Comparison of ENCODE assay signal across 8 cellular contexts in genomic region chrX:154379569-154379951, GRCh38. TPM values are rescaled to one million over a fixed set of nuclear protein-coding genes. Genes with fewer than 3 reads are reported as not detected.
DNase-seq lines count a peak whose midpoint lies in the region; ATAC-seq, FAIRE-seq and TF ChIP-seq lines count a peak whose summit lies in the region.

No MANE protein-coding gene starts in this region.

- H3K36me3 ChIP-seq in heart left ventricle (peaks cover 0 to 18% (median 5%) of the 10 kb centered on the region in 9 donors), GM12878 (ENCODE audit: control insufficient read depth in 2 of 2, insufficient read depth in 2 of 2, low read length in 1 of 2) (no peaks in the 10 kb centered on the region; a peak in 1 of 4 replicates), aorta (ENCODE audit: control insufficient read depth in 1 of 2, insufficient read depth in 2 of 2, low read length in 1 of 2) (no peaks in the 10 kb centered on the region)

- no peak for TF ChIP-seq CTCF in heart left ventricle (IDR thresholded peaks at IDR 0.05)
- TF ChIP-seq CTCF in GM12878 (IDR thresholded peaks at IDR 0.05 in 2 of 3, conservative IDR thresholded peaks at IDR 0.05 in 1 of 3; ENCODE audit: control insufficient read depth in 2 of 3, extremely low read depth in 1 of 3, insufficient read depth in 1 of 3, low read depth in 3 of 3, low read length in 3 of 3) = no peak

- RAD21 ChIA-PET in GM12878 (lab: Charles Lee; ENCODE audit: unreplicated experiment) = interaction anchor here (0.5 to 0.6 kb wide), 2 partner anchors 140 to 291 kb away, joined by 3 read pairs; no protein-coding TSS in a partner anchor

- POLR2A ChIA-PET in GM12878 (lab: Charles Lee) = interaction anchor here (0.7 to 1.3 kb wide), 3 partner anchors 9 to 110 kb away, joined by 3 to 4 read pairs (median 3); partner anchors contain the start of gene RPL10

- H3K4me3 Mint-ChIP-seq in memory B cell = peak overlapping the region; percentile 82

- H3K27ac Mint-ChIP-seq in memory B cell = peak overlapping the region; percentile 90

- TF ChIP-seq RAD21 in GM12878 (IDR thresholded peaks at IDR 0.05; ENCODE audit: insufficient read depth, low read depth, low read length) = no peak

- H2AFZ ChIP-seq in GM12878 (ENCODE audit: control insufficient read depth, low read depth, low read length) = no peak overlapping the region

- H3K36me3 Mint-ChIP-seq in memory B cell = peaks cover 2% of the 10 kb centered on the region

- H3K27me3 ChIP-seq in heart left ventricle (no peaks in the 10 kb centered on the region), GM12878 (replicated peaks in 1 of 2; ENCODE audit: control insufficient read depth in 2 of 2, insufficient read depth in 2 of 2, low read length in 1 of 2) (no peaks in the 10 kb centered on the region), aorta (ENCODE audit: control insufficient read depth in 1 of 2, insufficient read depth in 2 of 2, low read length in 1 of 2) (no peaks in the 10 kb centered on the region)

- H3K79me2 ChIP-seq in GM12878 (ENCODE audit: control insufficient read depth, insufficient read depth, low read length) = peaks cover 15% of the 10 kb centered on the region

- peak overlapping the region; percentile 67 to 97 (median 82) for H3K4me3 ChIP-seq in heart left ventricle
- peak overlapping the region; percentile 88 for H3K4me3 ChIP-seq in GM12878
- peak overlapping the region; percentile 55 to 90 for H3K4me3 ChIP-seq in aorta (ENCODE audit: low read length in 2 of 2)

- in situ Hi-C loops in GM12878 (cut with MboI) = loop anchor here (5.0 kb wide), 1 partner anchor 158 kb away; no protein-coding TSS in a partner anchor

- H3K27me3 Mint-ChIP-seq in memory B cell = no peaks in the 10 kb centered on the region

- H3K4me2 ChIP-seq in GM12878 (ENCODE audit: control insufficient read depth, insufficient read depth) = peak overlapping the region; percentile 71; the same call in 1 of the 2 replicates

- no TSS peak for BruUV-seq in GM12878 (replicated peaks; lab: Mats Ljungman, UMichigan)

- WGBS in heart left ventricle, 4 donors = 0 to 49% (median 18%) methylated on average over 37 to 38 of the region's 38 CpGs
- WGBS in GM12878 (ENCODE audit: insufficient coverage, insufficient replicate concordance, low lambda C conversion rate, missing lambda C conversion rate) = 22% methylated on average over 12 of the region's 38 CpGs
- 1 to 27% methylated on average over 37 to 38 of the region's 38 CpGs for WGBS in aorta, 2 donors

- peak overlapping the region; percentile 93 for H3K9ac ChIP-seq in GM12878 (ENCODE audit: control insufficient read depth, insufficient read depth, low read length)

- no peaks in the 10 kb centered on the region for H3K9me3 Mint-ChIP-seq in memory B cell

- H3K9me3 ChIP-seq in heart left ventricle (peaks cover 0 to 8% (median 0%) of the 10 kb centered on the region in 12 donors), GM12878 (replicated peaks; ENCODE audit: control insufficient read depth, insufficient read depth, low read length) (no peaks in the 10 kb centered on the region; the same call in 2 of the 3 replicates), aorta (ENCODE audit: control insufficient read depth, low read length) (no peaks in the 10 kb centered on the region)

- ATAC-seq in heart left ventricle = peak in 1 of 4 donors; percentile 1
- no peak for ATAC-seq in GM12878
- ATAC-seq in memory B cell (ENCODE audit: low read depth) = no peak
- no peak for ATAC-seq in aorta (ENCODE audit: low FRiP score)

- peaks cover 2% of the 10 kb centered on the region for H3K4me1 Mint-ChIP-seq in memory B cell

- H3K4me1 ChIP-seq in heart left ventricle (peaks cover 0 to 30% (median 10%) of the 10 kb centered on the region in 12 donors), GM12878 (ENCODE audit: control insufficient read depth, insufficient read depth, low read length) (no peaks in the 10 kb centered on the region; the same call in 1 of the 2 replicates), aorta (ENCODE audit: control insufficient read depth in 1 of 2, insufficient read depth in 2 of 2, low read length in 2 of 2) (no peaks in the 10 kb centered on the region)

- CTCF ChIA-PET in GM12878 (lab: Yijun Ruan, JAX) = no interaction called here

- no peak for TF ChIP-seq EP300 in GM12878 (IDR thresholded peaks at IDR 0.05; ENCODE audit: borderline replicate concordance in 1 of 2, control insufficient read depth in 1 of 2, low read depth in 2 of 2, low read length in 2 of 2)

- FAIRE-seq in GM12878 (lab: Jason Lieb, UNC) = no peak

- H4K20me1 ChIP-seq in GM12878 (ENCODE audit: control insufficient read depth, insufficient read depth) = no peaks in the 10 kb centered on the region

- no peak for DNase-seq in heart left ventricle
- DNase-seq in cardiac septum (ENCODE audit: low spot score) = no peak
- no peak for DNase-seq in GM12878 (ENCODE audit: low read depth, low spot score)
- DNase-seq in memory B cell (ENCODE audit: low spot score in 2 of 2) = no peak
- no peak for DNase-seq in aorta
- DNase-seq in inferior parietal cortex (ENCODE audit: extremely low spot score) = no peak
- DNase-seq in epidermal melanocyte (ENCODE audit: insufficient read length, low spot score) = no peak
- no peak for DNase-seq in NCI-H146 (lab: John Stamatoyannopoulos, UW)

- intact Hi-C loops in heart left ventricle (cut with DNase I) (loop anchor here in 2 of 10 donors (5.0 to 10.0 kb wide), 2 partner anchors 55 to 148 kb away; partner anchors contain the start of gene GDI1 (in 1 of the 2)), cardiac septum (cut with DNase I) (loop anchor here (10.0 kb wide), 1 partner anchor 405 kb away; the partner anchor contains the start of genes HCFC1 and TMEM187), GM12878 (cut with micrococcal nuclease; ENCODE audit: unreplicated experiment) (loop anchor here (1.0 to 10.0 kb wide), 2 partner anchors 10 to 45 kb away; partner anchors contain the start of gene ATP6AP1), aorta (cut with DNase I) (no loop called here)

- TF ChIP-seq POLR2A in heart left ventricle (IDR thresholded peaks at IDR 0.05) = no peak
- no peak for TF ChIP-seq POLR2A in GM12878 (IDR thresholded peaks at IDR 0.05; ENCODE audit: low read depth, low read length)

- SMC1A ChIA-PET in GM12878 (lab: Charles Lee; ENCODE audit: uncharacterized antibody, unreplicated experiment) = no interaction called here

- peak overlapping the region; percentile 95 to 100 (median 98) for H3K27ac ChIP-seq in heart left ventricle
- H3K27ac ChIP-seq in GM12878 (ENCODE audit: control insufficient read depth, insufficient read depth) = peak overlapping the region; percentile 93
- H3K27ac ChIP-seq in aorta (ENCODE audit: low read depth in 1 of 2, low read length in 2 of 2) = peak overlapping the region; percentile 20 to 92

RNA-seq across cellular contexts. Expression of gene EMD, which starts 0.5 kb away (rescaled TPM):
- total RNA-seq in heart left ventricle = 10 to 100 TPM; 37.6 to 76.8 (median 52.8) TPM
- polyA plus RNA-seq in heart left ventricle = 100 to 1,000 TPM in 1 of 2 donors, 10 to 100 TPM in 1; 71.9 to 152 TPM
- total RNA-seq in cardiac septum = 66.2 TPM
- 11.7 and 14.3 TPM in 2 replicates for total RNA-seq in GM12878 (2013; cell fraction: nucleolus; rRNA removed)
- total RNA-seq in GM12878 (2014; rRNA removed) = 13.1 and 16.0 TPM in 2 replicates
- 26.7 and 27.1 TPM in 2 replicates for total RNA-seq in GM12878 (2014; rRNA removed; fragmentation: Illumina TruSeq; extraction: Trizol)
- total RNA-seq in GM12878 (2021) = 58.5 and 59.3 TPM in 2 replicates
- 18.8 TPM for polyA plus RNA-seq in GM12878 (2011; ENCODE audit: low read depth)
- polyA plus RNA-seq in GM12878 (2011; rRNA removed) = 15.3 and 23.3 TPM in 2 replicates
- 29.0 and 36.8 TPM in 2 replicates for polyA plus RNA-seq in GM12878 (2011; cell fraction: cytosol; rRNA removed)
- 49.6 and 51.9 TPM in 2 replicates for polyA plus RNA-seq in GM12878 (2011; cell fraction: nucleus; rRNA removed)
- 48.6 and 64.1 TPM in 2 replicates for polyA plus RNA-seq in GM12878 (2012)
- 63.8 and 83.3 TPM in 2 replicates for polyA plus RNA-seq in GM12878 (2014; fragmentation: Illumina TruSeq; extraction: Trizol)
- polyA plus RNA-seq in GM12878 (2014; fragmentation: Nextera tagmentation; extraction: Ambion mirVana) = 1 to 10 TPM in 1 of 2 experiments, under 1 TPM in 1; 0.76 to 1.9 TPM
- polyA plus RNA-seq in GM12878 (2014; rRNA removed) = 63.9 TPM in 2 replicates
- polyA plus RNA-seq in GM12878 (2016; fragmentation: Nextera tagmentation; extraction: Ambion mirVana) = 100 to 1,000 TPM in 1 of 2 experiments, 10 to 100 TPM in 1; 89.5 to 100 TPM
- polyA minus RNA-seq in GM12878 (2011; rRNA and poly(A)+ RNA removed) = 12.9 and 24.7 TPM in 2 replicates
- 14.8 and 18.7 TPM in 2 replicates for polyA minus RNA-seq in GM12878 (2011; cell fraction: cytosol; rRNA and poly(A)+ RNA removed)
- 12.0 and 16.9 TPM in 2 replicates for polyA minus RNA-seq in GM12878 (2011; cell fraction: nucleus; rRNA and poly(A)+ RNA removed)
- 10 to 100 TPM; 49.9 to 73.1 TPM for total RNA-seq in aorta
- polyA plus RNA-seq in aorta = 100 to 1,000 TPM in 1 of 2 donors, 10 to 100 TPM in 1; 97.7 to 157 TPM

RNA-seq across cellular contexts. Expression of gene FLNA, which starts 5.1 kb away (rescaled TPM):
- total RNA-seq in heart left ventricle (100 to 1,000 TPM; 155 to 465 (median 234) TPM), cardiac septum (347 TPM), GM12878 (2014; rRNA removed) (379 and 459 TPM in 2 replicates), GM12878 (2014; rRNA removed; fragmentation: Illumina TruSeq; extraction: Trizol) (128 and 137 TPM in 2 replicates), GM12878 (2021) (617 and 643 TPM in 2 replicates), aorta (1,000 to 10,000 TPM; 4,329 to 7,587 TPM)
- polyA plus RNA-seq in heart left ventricle (100 to 1,000 TPM; 226 to 274 TPM), GM12878 (2011; rRNA removed) (22.1 and 56.9 TPM in 2 replicates), GM12878 (2014; fragmentation: Illumina TruSeq; extraction: Trizol) (52.0 and 174 TPM in 2 replicates), GM12878 (2014; fragmentation: Nextera tagmentation; extraction: Ambion mirVana) (10 to 100 TPM in 1 of 2 experiments, 1 to 10 TPM in 1; 5.1 to 30.6 TPM), GM12878 (2014; rRNA removed) (168 and 269 TPM in 2 replicates), GM12878 (2016; fragmentation: Nextera tagmentation; extraction: Ambion mirVana) (100 to 1,000 TPM; 344 to 347 TPM), aorta (1,000 to 10,000 TPM in 1 of 2 donors, 100 to 1,000 TPM in 1; 515 to 7,857 TPM)
- total RNA-seq in GM12878 (2013; cell fraction: nucleolus; rRNA removed) = 217 and 245 TPM in 2 replicates
- 75.8 TPM for polyA plus RNA-seq in GM12878 (2011; ENCODE audit: low read depth)
- polyA plus RNA-seq in GM12878 (2011; cell fraction: cytosol; rRNA removed) = 101 and 120 TPM in 2 replicates
- polyA plus RNA-seq in GM12878 (2011; cell fraction: nucleus; rRNA removed) = 466 and 752 TPM in 2 replicates
- polyA plus RNA-seq in GM12878 (2012) = 167 and 174 TPM in 2 replicates
- 385 and 416 TPM in 2 replicates for polyA minus RNA-seq in GM12878 (2011; rRNA and poly(A)+ RNA removed)
- 382 and 413 TPM in 2 replicates for polyA minus RNA-seq in GM12878 (2011; cell fraction: cytosol; rRNA and poly(A)+ RNA removed)
- 154 and 358 TPM in 2 replicates for polyA minus RNA-seq in GM12878 (2011; cell fraction: nucleus; rRNA and poly(A)+ RNA removed)

RNA-seq across cellular contexts. Expression of gene RPL10, which starts 18.6 kb away (rescaled TPM):
- total RNA-seq in heart left ventricle (1,000 to 10,000 TPM; 1,381 to 3,072 (median 2,052) TPM), cardiac septum (1,520 TPM), GM12878 (2014; rRNA removed) (4,925 and 4,997 TPM in 2 replicates), GM12878 (2014; rRNA removed; fragmentation: Illumina TruSeq; extraction: Trizol) (3,759 and 3,772 TPM in 2 replicates), GM12878 (2021) (4,064 and 4,152 TPM in 2 replicates), aorta (1,000 to 10,000 TPM; 2,525 to 2,861 TPM)
- polyA plus RNA-seq in heart left ventricle (1,000 to 10,000 TPM; 2,362 to 5,995 TPM), GM12878 (2011; rRNA removed) (2,618 and 3,504 TPM in 2 replicates), GM12878 (2014; fragmentation: Illumina TruSeq; extraction: Trizol) (6,343 and 6,987 TPM in 2 replicates), GM12878 (2014; fragmentation: Nextera tagmentation; extraction: Ambion mirVana) (1,000 to 10,000 TPM; 5,383 to 7,222 TPM), GM12878 (2014; rRNA removed) (6,238 and 6,871 TPM in 2 replicates), GM12878 (2016; fragmentation: Nextera tagmentation; extraction: Ambion mirVana) (1,000 to 10,000 TPM; 1,938 to 2,032 TPM), aorta (1,000 to 10,000 TPM; 7,028 to 7,505 TPM)
- total RNA-seq in GM12878 (2013; cell fraction: nucleolus; rRNA removed) = 600 and 614 TPM in 2 replicates
- polyA plus RNA-seq in GM12878 (2011; ENCODE audit: low read depth) = 5,001 TPM
- 4,504 and 6,793 TPM in 2 replicates for polyA plus RNA-seq in GM12878 (2011; cell fraction: cytosol; rRNA removed)
- polyA plus RNA-seq in GM12878 (2011; cell fraction: nucleus; rRNA removed) = 1,382 and 2,108 TPM in 2 replicates
- polyA plus RNA-seq in GM12878 (2012) = 6,434 and 6,606 TPM in 2 replicates
- polyA minus RNA-seq in GM12878 (2011; rRNA and poly(A)+ RNA removed) = 1,076 and 2,028 TPM in 2 replicates
- 767 and 786 TPM in 2 replicates for polyA minus RNA-seq in GM12878 (2011; cell fraction: cytosol; rRNA and poly(A)+ RNA removed)
- polyA minus RNA-seq in GM12878 (2011; cell fraction: nucleus; rRNA and poly(A)+ RNA removed) = 230 and 289 TPM in 2 replicates

RNA-seq across cellular contexts. Expression of gene DNASE1L1, which starts 29.5 kb away (rescaled TPM):
- total RNA-seq in heart left ventricle = 100 to 1,000 TPM in 2 of 9 donors, 10 to 100 TPM in 7; 26.7 to 117 (median 43.8) TPM
- polyA plus RNA-seq in heart left ventricle = 10 to 100 TPM; 27.7 to 57.1 TPM
- 32.9 TPM for total RNA-seq in cardiac septum
- total RNA-seq in GM12878 (2013; cell fraction: nucleolus; rRNA removed) = 7.5 and 8.3 TPM in 2 replicates
- 19.3 and 19.7 TPM in 2 replicates for total RNA-seq in GM12878 (2014; rRNA removed)
- total RNA-seq in GM12878 (2014; rRNA removed; fragmentation: Illumina TruSeq; extraction: Trizol) = 6.4 and 7.3 TPM in 2 replicates
- total RNA-seq in GM12878 (2021) = 13.5 and 14.6 TPM in 2 replicates
- polyA plus RNA-seq in GM12878 (2011; ENCODE audit: low read depth) = 8.7 TPM
- polyA plus RNA-seq in GM12878 (2011; rRNA removed) = 3.1 and 4.4 TPM in 2 replicates
- 6.2 and 9.1 TPM in 2 replicates for polyA plus RNA-seq in GM12878 (2011; cell fraction: cytosol; rRNA removed)
- polyA plus RNA-seq in GM12878 (2011; cell fraction: nucleus; rRNA removed) = 9.8 and 11.9 TPM in 2 replicates
- polyA plus RNA-seq in GM12878 (2012) = 12.7 and 15.6 TPM in 2 replicates
- 4.1 and 6.7 TPM in 2 replicates for polyA plus RNA-seq in GM12878 (2014; fragmentation: Illumina TruSeq; extraction: Trizol)
- under 1 TPM; 0.60 to 0.74 TPM for polyA plus RNA-seq in GM12878 (2014; fragmentation: Nextera tagmentation; extraction: Ambion mirVana)
- polyA plus RNA-seq in GM12878 (2014; rRNA removed) = 20.0 and 22.7 TPM in 2 replicates
- polyA plus RNA-seq in GM12878 (2016; fragmentation: Nextera tagmentation; extraction: Ambion mirVana) = 10 to 100 TPM in 1 of 2 experiments, 1 to 10 TPM in 1; 6.9 to 10.9 TPM
- 3.6 and 4.6 TPM in 2 replicates for polyA minus RNA-seq in GM12878 (2011; rRNA and poly(A)+ RNA removed)
- 1.6 and 3.4 TPM in 2 replicates for polyA minus RNA-seq in GM12878 (2011; cell fraction: cytosol; rRNA and poly(A)+ RNA removed)
- 1.5 and 3.7 TPM in 2 replicates for polyA minus RNA-seq in GM12878 (2011; cell fraction: nucleus; rRNA and poly(A)+ RNA removed)
- 10 to 100 TPM; 25.9 to 29.0 TPM for total RNA-seq in aorta
- polyA plus RNA-seq in aorta = 10 to 100 TPM; 37.3 to 46.2 TPM

RNA-seq across cellular contexts. Expression of gene TAFAZZIN, which starts 31.8 kb away (rescaled TPM):
- total RNA-seq in heart left ventricle (10 to 100 TPM; 29.1 to 38.6 (median 34.5) TPM), cardiac septum (41.6 TPM), GM12878 (2014; rRNA removed) (25.3 and 31.3 TPM in 2 replicates), GM12878 (2014; rRNA removed; fragmentation: Illumina TruSeq; extraction: Trizol) (14.2 and 15.3 TPM in 2 replicates), GM12878 (2021) (37.0 and 39.2 TPM in 2 replicates), aorta (10 to 100 TPM; 30.8 to 59.6 TPM)
- polyA plus RNA-seq in heart left ventricle (10 to 100 TPM; 27.2 to 51.1 TPM), GM12878 (2011; rRNA removed) (15.7 and 20.0 TPM in 2 replicates), GM12878 (2014; fragmentation: Illumina TruSeq; extraction: Trizol) (21.8 and 22.6 TPM in 2 replicates), GM12878 (2014; fragmentation: Nextera tagmentation; extraction: Ambion mirVana) (1 to 10 TPM in 1 of 2 experiments, under 1 TPM in 1; 0.71 to 1.4 TPM), GM12878 (2014; rRNA removed) (43.1 and 50.4 TPM in 2 replicates), GM12878 (2016; fragmentation: Nextera tagmentation; extraction: Ambion mirVana) (10 to 100 TPM; 25.0 to 31.6 TPM), aorta (100 to 1,000 TPM in 1 of 2 donors, 1 to 10 TPM in 1; 5.5 to 129 TPM)
- total RNA-seq in GM12878 (2013; cell fraction: nucleolus; rRNA removed) = 53.3 and 55.8 TPM in 2 replicates
- 19.4 TPM for polyA plus RNA-seq in GM12878 (2011; ENCODE audit: low read depth)
- 27.0 and 29.1 TPM in 2 replicates for polyA plus RNA-seq in GM12878 (2011; cell fraction: cytosol; rRNA removed)
- 183 and 209 TPM in 2 replicates for polyA plus RNA-seq in GM12878 (2011; cell fraction: nucleus; rRNA removed)
- 30.8 and 43.7 TPM in 2 replicates for polyA plus RNA-seq in GM12878 (2012)
- 9.9 and 12.2 TPM in 2 replicates for polyA minus RNA-seq in GM12878 (2011; rRNA and poly(A)+ RNA removed)
- polyA minus RNA-seq in GM12878 (2011; cell fraction: cytosol; rRNA and poly(A)+ RNA removed) = 9.1 and 10.7 TPM in 2 replicates
- 26.0 and 36.0 TPM in 2 replicates for polyA minus RNA-seq in GM12878 (2011; cell fraction: nucleus; rRNA and poly(A)+ RNA removed)

Comparison
In these comparisons a context has a peak if more than half of its experiments do, and no peak if none do; other contexts are left out.
1. RNA of gene FLNA, which starts 5.1 kb away (total RNA-seq): 4,329 to 7,587 TPM in aorta; 128 to 643 TPM in GM12878, 347 TPM in cardiac septum (single experiment) and 155 to 465 TPM in heart left ventricle; every median in the first group is over 4 times any median in the second.
2. intact Hi-C loops: an anchor here in cardiac septum (10.0 kb wide) and GM12878 (1.0 to 10.0 kb wide); none called in aorta.
3. Peak in every context shown above with its lines, with median percentiles within 50 percentile points of each other: H3K27ac ChIP-seq and H3K4me3 ChIP-seq.